In the genomic region with DNA sequence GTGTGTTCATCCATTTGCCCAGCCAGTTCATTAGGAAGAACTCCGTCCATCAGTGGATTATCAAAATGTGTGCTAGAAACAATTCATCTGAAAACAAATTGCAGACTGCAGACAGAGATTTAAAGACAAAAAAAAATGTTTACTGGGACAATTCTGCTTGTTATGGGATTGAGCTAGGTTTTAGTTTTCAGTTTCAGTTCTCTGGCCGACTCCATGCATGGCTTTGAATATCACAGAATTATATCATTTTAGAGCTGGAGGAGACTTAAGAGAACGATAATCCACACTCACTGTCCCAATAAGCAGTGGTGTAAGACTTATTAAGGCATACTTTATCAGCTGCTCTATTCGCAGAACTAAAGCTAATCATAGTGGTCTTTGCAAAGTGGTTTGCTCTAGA, we compare ENCODE assay signal across 28 cellular contexts. TPM values are rescaled to one million over a fixed set of nuclear protein-coding genes. Genes with fewer than 3 reads are reported as not detected.
DNase-seq lines count a peak whose midpoint lies in the region; ATAC-seq and TF ChIP-seq lines count a peak whose summit lies in the region.
"Had no signal": no experiment of that assay in that cellular context is flagged by ENCODE, and none has a peak within 500 bp of the region (broad histone marks: within the 10 kb centered on the region; RNA-seq: fewer than 3 reads in every experiment).

No MANE protein-coding gene starts in this region.

- H3K4me3 ChIP-seq in coronary artery: peak overlapping the region; percentile 52
- peak overlapping the region in 1 of 2 experiments; percentile 18 for H3K4me3 ChIP-seq in mesenchymal stem cell (ENCODE audit: insufficient read depth in 1 of 2, low read depth in 1 of 2, low read length in 2 of 2)
- no peak overlapping the region for H3K4me3 ChIP-seq in urinary bladder (ENCODE audit: low read depth, low read length)
- H3K4me3 ChIP-seq in CD8-positive, alpha-beta T cell (ENCODE audit: low read depth, low read length): no peak overlapping the region
- H3K4me3 ChIP-seq: GM23338, MG63, PC-9, prostate gland, tibial nerve had no signal

- peak overlapping the region; percentile 15 to 74 for H3K27ac ChIP-seq in coronary artery
- no peak overlapping the region for H3K27ac ChIP-seq in mesenchymal stem cell (ENCODE audit: low read length, poor library complexity, severe bottlenecking)
- peak overlapping the region; percentile 38 for H3K27ac ChIP-seq in urinary bladder (ENCODE audit: low read depth)
- H3K27ac ChIP-seq in CD8-positive, alpha-beta T cell (ENCODE audit: low read depth, low read length): no peak overlapping the region
- H3K27ac ChIP-seq: 22Rv1, PC-9, prostate gland, tibial nerve had no signal

- TF ChIP-seq CTCF in coronary artery (IDR thresholded peaks at IDR 0.05): no peak
- TF ChIP-seq CTCF in CD8-positive, alpha-beta T cell (IDR thresholded peaks at IDR 0.05): no peak
- TF ChIP-seq CTCF in activated CD8-positive, alpha-beta T cell treated with anti-CD3 and anti-CD28 coated beads for 36 hours (IDR thresholded peaks at IDR 0.05): no peak

- H3K4me1 Mint-ChIP-seq in CD8-positive, alpha-beta T cell (ENCODE audit: low read depth): no peaks in the 10 kb centered on the region
- H3K4me1 Mint-ChIP-seq in activated CD8-positive, alpha-beta T cell treated with anti-CD3 and anti-CD28 coated beads for 36 hours (ENCODE audit: low read depth): peaks cover under 1% of the 10 kb centered on the region

- no peaks in the 10 kb centered on the region for H3K9me3 Mint-ChIP-seq in CD8-positive, alpha-beta T cell
- H3K9me3 Mint-ChIP-seq in activated CD8-positive, alpha-beta T cell treated with anti-CD3 and anti-CD28 coated beads for 36 hours: no peaks in the 10 kb centered on the region
- H3K9me3 Mint-ChIP-seq: activated CD4-positive, alpha-beta memory T cell treated with anti-CD3 and anti-CD28 coated beads, Interleukin-2, amount 10 ng/mL, durations not matched to agents 7 days and 5 days; activated naive CD4-positive, alpha-beta T cell treated with anti-CD3 and anti-CD28 coated beads, Interleukin-2, amount 50 U/mL, for 72 hours; activated T-helper 2 cell treated with anti-CD3 and anti-CD28 coated beads, Interferon-gamma antibody, Interleukin-2, Interleukin-4, amounts not matched to agents 10 μg/mL and 5 μg/mL and 100 μg/mL, durations not matched to agents 14 hours and 24 hours and 36 hours; GM23338 had no signal

- no peak overlapping the region for H2AK5ac ChIP-seq in mesenchymal stem cell (ENCODE audit: low read length, severe bottlenecking)

- no peak overlapping the region for H2AFZ ChIP-seq in mesenchymal stem cell (ENCODE audit: low read depth, low read length)
- H2AFZ ChIP-seq: GM23338, PC-9 had no signal

- H3K4me1 ChIP-seq in mesenchymal stem cell (ENCODE audit: control insufficient read depth, insufficient read depth, low read depth, low read length) (no peaks in the 10 kb centered on the region), urinary bladder (ENCODE audit: insufficient read depth) (no peaks in the 10 kb centered on the region)
- no peaks in the 10 kb centered on the region for H3K4me1 ChIP-seq in CD8-positive, alpha-beta T cell (ENCODE audit: insufficient read depth, low read length)
- H3K4me1 ChIP-seq: prostate gland had no signal

- H3K36me3 ChIP-seq in mesenchymal stem cell (ENCODE audit: control insufficient read depth in 1 of 2, insufficient read depth in 2 of 2, low read depth in 1 of 2, low read length in 2 of 2): peaks cover 0 to 86% of the 10 kb centered on the region in 2 experiments
- no peaks in the 10 kb centered on the region for H3K36me3 ChIP-seq in urinary bladder (ENCODE audit: insufficient read depth)
- H3K36me3 ChIP-seq in CD8-positive, alpha-beta T cell (ENCODE audit: insufficient read depth, low read length): no peaks in the 10 kb centered on the region
- H3K36me3 ChIP-seq: prostate gland, tibial nerve had no signal

- H2BK12ac ChIP-seq in mesenchymal stem cell (ENCODE audit: low read length in 2 of 2): no peak overlapping the region

- H4K8ac ChIP-seq in mesenchymal stem cell (ENCODE audit: low read length): no peak overlapping the region

- no peak overlapping the region for H2BK15ac ChIP-seq in mesenchymal stem cell (ENCODE audit: low read depth, poor library complexity, severe bottlenecking)

- no peak overlapping the region for H3K4ac ChIP-seq in mesenchymal stem cell (ENCODE audit: low read depth in 1 of 2, low read length in 2 of 2)

- H3K4me2 ChIP-seq in mesenchymal stem cell (ENCODE audit: low read length, poor library complexity, severe bottlenecking): no peak overlapping the region
- H3K4me2 ChIP-seq: GM23338, PC-9 had no signal

- DNase-seq in NCI-H82 (lab: John Stamatoyannopoulos, UW) (peak; percentile 40), NCI-H82 treated with DMSO at 0.1 percent for 48 hours (lab: John Stamatoyannopoulos, UW; ENCODE audit: unreplicated experiment) (no peak), coronary artery (ENCODE audit: low spot score) (no peak), mesenchymal stem cell (no peak)
- no peak for DNase-seq in CD8-positive, alpha-beta T cell
- DNase-seq in activated CD8-positive, alpha-beta T cell treated with anti-CD3 and anti-CD28 coated beads for 36 hours: no peak
- DNase-seq: activated CD4-positive, alpha-beta memory T cell treated with anti-CD3 and anti-CD28 coated beads, Interleukin-2, amount 10 ng/mL, durations not matched to agents 7 days and 5 days; activated CD4-positive, alpha-beta T cell treated with anti-CD3 and anti-CD28 coated beads for 1 hour; CD4-positive, CD25-positive, alpha-beta regulatory T cell; glutamatergic neuron; KG1; mesendoderm; MG63; NCI-H2029; NCI-H524 treated with DMSO at 0.1 percent for 48 hours; PC-9; Right ventricle myocardium superior; stimulated activated CD4-positive, alpha-beta T cell treated with anti-CD3 and anti-CD28 coated beads, Interleukin-15, amount 100 ng/mL, for 24 hours; stimulated activated CD4-positive, alpha-beta T cell treated with anti-CD3 and anti-CD28 coated beads, Interleukin-4, amount 100 ng/mL, for 4 hours; T-helper 2 cell had no signal

- H2BK5ac ChIP-seq in mesenchymal stem cell (ENCODE audit: low read depth, low read length, poor library complexity, severe bottlenecking): no peak overlapping the region

- H2BK120ac ChIP-seq in mesenchymal stem cell (ENCODE audit: low read depth, low read length): no peak overlapping the region

- H4K91ac ChIP-seq in mesenchymal stem cell (ENCODE audit: low read length): no peak overlapping the region

- intact Hi-C loops in CD8-positive, alpha-beta T cell (cut with DNase I, micrococcal nuclease): no loop called here
- intact Hi-C loops in activated CD8-positive, alpha-beta T cell treated with anti-CD3 and anti-CD28 coated beads for 36 hours (cut with micrococcal nuclease): no loop called here

- H3K27me3 ChIP-seq in mesenchymal stem cell (ENCODE audit: control insufficient read depth in 1 of 2, insufficient read depth in 1 of 2, low read length in 2 of 2): no peaks in the 10 kb centered on the region
- no peaks in the 10 kb centered on the region for H3K27me3 ChIP-seq in CD8-positive, alpha-beta T cell (ENCODE audit: insufficient read depth, low read length)
- H3K27me3 ChIP-seq: MG63, tibial nerve had no signal

- ATAC-seq in CD8-positive, alpha-beta T cell: no peak
- ATAC-seq in GM21529 (IDR thresholded peaks at IDR 0.05; ENCODE audit: unreplicated experiment): no peak
- ATAC-seq in activated CD8-positive, alpha-beta T cell treated with anti-CD3 and anti-CD28 coated beads for 36 hours: no peak

- no peak overlapping the region for H3K14ac ChIP-seq in mesenchymal stem cell (ENCODE audit: low read length in 2 of 2)

- H3K18ac ChIP-seq in mesenchymal stem cell (ENCODE audit: low read depth in 1 of 2, low read length in 2 of 2): no peak overlapping the region

- POLR2A ChIA-PET in CD8-positive, alpha-beta T cell (lab: Charles Lee): no interaction called here
- POLR2A ChIA-PET in activated CD8-positive, alpha-beta T cell treated with anti-CD3 and anti-CD28 coated beads for 36 hours (lab: Charles Lee): no interaction called here

- no peak overlapping the region for H3K23ac ChIP-seq in mesenchymal stem cell (ENCODE audit: low read length in 2 of 2)

- 63% methylated on average over 3 of the region's 4 CpGs for WGBS in mesenchymal stem cell
- 43% methylated on average over 4 of the region's 4 CpGs for WGBS in urinary bladder

- H3K79me1 ChIP-seq in mesenchymal stem cell (replicated peaks; ENCODE audit: low read length, poor library complexity, severe bottlenecking): no peaks in the 10 kb centered on the region

- no peaks in the 10 kb centered on the region for H3K9me3 ChIP-seq in mesenchymal stem cell (ENCODE audit: control insufficient read depth, low read length)
- H3K9me3 ChIP-seq in CD8-positive, alpha-beta T cell (ENCODE audit: low read length): no peaks in the 10 kb centered on the region
- H3K9me3 ChIP-seq: MG63, prostate gland, tibial nerve had no signal

- H3K36me3 Mint-ChIP-seq in CD8-positive, alpha-beta T cell: no peaks in the 10 kb centered on the region
- H3K36me3 Mint-ChIP-seq in activated CD8-positive, alpha-beta T cell treated with anti-CD3 and anti-CD28 coated beads for 36 hours (ENCODE audit: low read depth): no peaks in the 10 kb centered on the region
- H3K36me3 Mint-ChIP-seq: activated naive CD4-positive, alpha-beta T cell treated with anti-CD3 and anti-CD28 coated beads, Interleukin-2, amount 50 U/mL, for 72 hours had no signal

- CTCF ChIA-PET in CD8-positive, alpha-beta T cell (lab: Charles Lee): no interaction called here
- CTCF ChIA-PET in activated CD8-positive, alpha-beta T cell treated with anti-CD3 and anti-CD28 coated beads for 36 hours (lab: Charles Lee): interaction anchor here (0.6 to 1.5 kb wide), 3 partner anchors 34 to 669 kb away, joined by 3 read pairs; no protein-coding TSS in a partner anchor

- no peak overlapping the region for H3K27ac Mint-ChIP-seq in CD8-positive, alpha-beta T cell
- H3K27ac Mint-ChIP-seq in activated CD8-positive, alpha-beta T cell treated with anti-CD3 and anti-CD28 coated beads for 36 hours: no peak overlapping the region
- H3K27ac Mint-ChIP-seq: activated CD4-positive, alpha-beta memory T cell treated with anti-CD3 and anti-CD28 coated beads, Interleukin-2, amount 10 ng/mL, durations not matched to agents 7 days and 5 days; activated T-helper 2 cell treated with anti-CD3 and anti-CD28 coated beads, Interferon-gamma antibody, Interleukin-2, Interleukin-4, amounts not matched to agents 10 μg/mL and 5 μg/mL and 100 μg/mL, durations not matched to agents 14 hours and 24 hours and 36 hours; CD4-positive, CD25-positive, alpha-beta regulatory T cell; GM23338 had no signal

- H3K27me3 Mint-ChIP-seq in CD8-positive, alpha-beta T cell (ENCODE audit: low read depth): no peaks in the 10 kb centered on the region
- H3K27me3 Mint-ChIP-seq in activated CD8-positive, alpha-beta T cell treated with anti-CD3 and anti-CD28 coated beads for 36 hours: no peaks in the 10 kb centered on the region
- H3K27me3 Mint-ChIP-seq: activated CD4-positive, alpha-beta memory T cell treated with anti-CD3 and anti-CD28 coated beads, Interleukin-2, amount 10 ng/mL, durations not matched to agents 7 days and 5 days; CD4-positive, CD25-positive, alpha-beta regulatory T cell had no signal

- H3K4me3 Mint-ChIP-seq in CD8-positive, alpha-beta T cell: no peak overlapping the region
- H3K4me3 Mint-ChIP-seq in activated CD8-positive, alpha-beta T cell treated with anti-CD3 and anti-CD28 coated beads for 36 hours: no peak overlapping the region
- H3K4me3 Mint-ChIP-seq: activated CD4-positive, alpha-beta memory T cell treated with anti-CD3 and anti-CD28 coated beads, Interleukin-2, amount 10 ng/mL, durations not matched to agents 7 days and 5 days; CD4-positive, CD25-positive, alpha-beta regulatory T cell; GM23338 had no signal

- H3K9ac ChIP-seq in mesenchymal stem cell (ENCODE audit: low read length): peak overlapping the region; percentile 32

RNA-seq across cellular contexts. Expression of gene TFG, which starts 51.1 kb away (rescaled TPM):
- 185 TPM for polyA plus RNA-seq in mesenchymal stem cell (2013, experiment 1 of 2)
- polyA plus RNA-seq in mesenchymal stem cell (2013, experiment 2 of 2): 191 TPM
- 101 TPM for total RNA-seq in urinary bladder
- 64.7 TPM for polyA plus RNA-seq in urinary bladder
- total RNA-seq in CD8-positive, alpha-beta T cell: 10 to 100 TPM; 76.3 to 88.3 TPM
- total RNA-seq in activated CD8-positive, alpha-beta T cell treated with anti-CD3 and anti-CD28 coated beads for 36 hours: 10 to 100 TPM; 59.2 TPM

Comparison
In these comparisons a context has a peak if more than half of its experiments do, and no peak if none do; other contexts are left out.
1. H3K27ac ChIP-seq: peak in coronary artery (2 of 2) and urinary bladder (single experiment); none in mesenchymal stem cell (single experiment) and CD8-positive, alpha-beta T cell (single experiment).